ENCODE assay signal across 7 cellular contexts in the genomic region with DNA sequence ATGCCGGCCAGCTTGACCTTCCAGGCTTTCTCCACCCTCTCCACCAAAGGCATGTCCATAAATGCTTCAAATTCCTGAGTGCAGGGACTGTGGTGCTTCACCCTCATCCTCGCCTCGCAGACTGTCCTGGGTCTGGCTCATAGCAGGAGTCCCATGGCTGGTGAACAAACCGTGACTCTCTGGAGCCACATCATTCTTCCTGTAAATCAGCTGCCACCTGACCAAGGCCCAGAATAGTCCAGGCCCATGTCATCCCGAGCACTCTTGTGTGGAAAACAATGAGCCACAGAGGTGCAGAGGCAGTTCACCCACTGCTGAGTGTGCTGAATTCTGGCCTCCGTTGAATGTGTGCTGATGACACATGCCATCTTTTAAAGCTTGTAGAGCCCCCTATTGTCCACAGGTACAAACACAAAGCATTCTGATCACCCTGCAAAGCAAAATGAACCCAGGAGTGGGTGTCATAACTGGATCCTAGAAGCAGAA.
DNase-seq lines count a peak whose midpoint lies in the region; ATAC-seq and TF ChIP-seq lines count a peak whose summit lies in the region.

No MANE protein-coding gene starts in this region.

- no peaks in the 10 kb centered on the region for H3K79me2 ChIP-seq in parathyroid adenoma

- ATAC-seq in esophagus mucosa (peak; percentile 70), GM18505 (IDR thresholded peaks at IDR 0.05; ENCODE audit: unreplicated experiment) (no peak), HG02763 (IDR thresholded peaks at IDR 0.05; ENCODE audit: unreplicated experiment) (no peak), HG03175 (IDR thresholded peaks at IDR 0.05; ENCODE audit: unreplicated experiment) (no peak)

- TF ChIP-seq POLR2A in GM18505 (IDR thresholded peaks at IDR 0.05; ENCODE audit: borderline replicate concordance, extremely low read depth, insufficient read depth, insufficient read length), result no peak

- TF ChIP-seq CTCF in GM06990 (IDR thresholded peaks at IDR 0.05; ENCODE audit: insufficient read depth, low read length, poor library complexity, severe bottlenecking) (peak; percentile 9), parathyroid adenoma (IDR thresholded peaks at IDR 0.05) (no peak)

- no peaks in the 10 kb centered on the region for H3K9me3 ChIP-seq in parathyroid adenoma (ENCODE audit: control insufficient read depth, low read length)

- H3K9ac ChIP-seq in parathyroid adenoma, result no peak overlapping the region

- H2AFZ ChIP-seq in parathyroid adenoma, result peak overlapping the region; percentile 51

- H3K27me3 ChIP-seq in GM06990 (replicated peaks; ENCODE audit: control insufficient read depth, insufficient read depth, low read length) (no peaks in the 10 kb centered on the region), parathyroid adenoma (ENCODE audit: control insufficient read depth, insufficient read depth, low read length) (no peaks in the 10 kb centered on the region)

- H3K4me2 ChIP-seq in parathyroid adenoma (ENCODE audit: low read length), result no peak overlapping the region

- peak overlapping the region; percentile 40 for H3K27ac ChIP-seq in parathyroid adenoma

- no peaks in the 10 kb centered on the region for H3K36me3 ChIP-seq in GM06990 (ENCODE audit: control insufficient read depth, insufficient read depth, low read length)
- H3K36me3 ChIP-seq in parathyroid adenoma (ENCODE audit: control insufficient read depth, insufficient read depth, low read length), result no peaks in the 10 kb centered on the region

- peaks cover 15% of the 10 kb centered on the region for H3K4me1 ChIP-seq in parathyroid adenoma

- H3K4me3 ChIP-seq in GM06990 (replicated peaks; ENCODE audit: low read depth, low read length) (no peak overlapping the region), parathyroid adenoma (ENCODE audit: low read depth, low read length) (no peak overlapping the region)

- DNase-seq in GM06990 (ENCODE audit: extremely low read depth, insufficient read length) (no peak), NCI-H69 (lab: John Stamatoyannopoulos, UW) (peak; percentile 1)
